ENCODE assay signal across 9 cellular contexts in genomic region chr7:17144313-17144712, GRCh38.
DNase-seq lines count a peak whose midpoint lies in the region; ATAC-seq and TF ChIP-seq lines count a peak whose summit lies in the region.
"Had no signal": no experiment of that assay in that cellular context is flagged by ENCODE, and none has a peak within 500 bp of the region (broad histone marks: within the 10 kb centered on the region; RNA-seq: fewer than 3 reads in every experiment).

No MANE protein-coding gene starts in this region.

- no peaks in the 10 kb centered on the region for H3K79me2 ChIP-seq in SK-N-SH (ENCODE audit: insufficient read depth)

- H3K4me1 Mint-ChIP-seq in activated naive CD8-positive, alpha-beta T cell (ENCODE audit: low read depth), result peaks cover 56% of the 10 kb centered on the region

- no peaks in the 10 kb centered on the region for H3K27me3 ChIP-seq in SK-N-SH (ENCODE audit: insufficient read depth)
- H3K27me3 ChIP-seq in SJCRH30, result no peaks in the 10 kb centered on the region

- TF ChIP-seq EP300 in SK-N-SH (IDR thresholded peaks at IDR 0.05; ENCODE audit: borderline replicate concordance in 1 of 2, low read depth in 1 of 2, low read length in 1 of 2), result peak in 1 of 2 experiments; percentile 28; a peak in 1 of 4 replicates

- WGBS in SK-N-SH (ENCODE audit: low lambda C conversion rate), result 8% methylated on average over 3 of the region's 3 CpGs

- H3K4me1 ChIP-seq in SK-N-SH (ENCODE audit: control insufficient read depth in 1 of 2, insufficient read depth in 2 of 2, low read depth in 1 of 2, low read length in 1 of 2), result peaks cover 0 to 16% of the 10 kb centered on the region in 2 experiments; a peak in 2 of 4 replicates
- H3K4me1 ChIP-seq in SJCRH30, result peaks cover 7% of the 10 kb centered on the region; the same call in 1 of the 2 replicates

- CTCF ChIA-PET in SK-N-SH (lab: Yijun Ruan, JAX) (no interaction called here), GM10248 (lab: Yijun Ruan, JAX) (interaction anchor here (0.9 to 1.7 kb wide), 6 partner anchors 9 to 158 kb away, joined by 3 to 6 read pairs (median 3); no protein-coding TSS in a partner anchor)

- H3K36me3 Mint-ChIP-seq in activated naive CD8-positive, alpha-beta T cell, result peaks cover 4% of the 10 kb centered on the region
- H3K36me3 Mint-ChIP-seq: brain had no signal

- DNase-seq in EL, result peak; percentile 87
- DNase-seq in SK-N-SH, result no peak
- peak; percentile 54 to 61 (median 54) for DNase-seq in stimulated activated CD4-positive, alpha-beta T cell treated with anti-CD3 and anti-CD28 coated beads, Interleukin-12 subunit alpha, Interleukin-12 subunit beta, amount 100 ng/mL, for 48 hours (ENCODE audit: low read depth in 2 of 3, low spot score in 1 of 3)
- no peak for DNase-seq in GM10248 (ENCODE audit: extremely low spot score)
- no peak for DNase-seq in SJCRH30

- TF ChIP-seq CTCF in SK-N-SH (IDR thresholded peaks at IDR 0.05), result no peak
- TF ChIP-seq CTCF in GM10248 (IDR thresholded peaks at IDR 0.05; ENCODE audit: control extremely low read depth, extremely low read depth, low read depth, missing control alignments), result no peak

- H3K4me3 Mint-ChIP-seq in activated naive CD8-positive, alpha-beta T cell, result peak overlapping the region; percentile 76
- H3K4me3 Mint-ChIP-seq: brain had no signal

- no peaks in the 10 kb centered on the region for H3K27me3 Mint-ChIP-seq in activated naive CD8-positive, alpha-beta T cell
- H3K27me3 Mint-ChIP-seq: brain had no signal

- peak overlapping the region; percentile 95 for H3K27ac Mint-ChIP-seq in activated naive CD8-positive, alpha-beta T cell
- H3K27ac Mint-ChIP-seq: brain had no signal

- no peak for ATAC-seq in GM19035 (IDR thresholded peaks at IDR 0.05; ENCODE audit: unreplicated experiment)
- ATAC-seq in HG03196 (IDR thresholded peaks at IDR 0.05; ENCODE audit: unreplicated experiment), result no peak

- no peak for TF ChIP-seq RAD21 in SK-N-SH (IDR thresholded peaks at IDR 0.05; ENCODE audit: low read length)

- H3K36me3 ChIP-seq in SK-N-SH (replicated peaks in 1 of 2; ENCODE audit: control insufficient read depth in 1 of 2, insufficient read depth in 2 of 2, low read length in 1 of 2) (no peaks in the 10 kb centered on the region), SJCRH30 (no peaks in the 10 kb centered on the region)

- H3K9me3 Mint-ChIP-seq in activated naive CD8-positive, alpha-beta T cell (ENCODE audit: low read depth), result no peaks in the 10 kb centered on the region
- H3K9me3 Mint-ChIP-seq: brain had no signal

- no peak overlapping the region for H3K9ac ChIP-seq in SK-N-SH

- H3K9me3 ChIP-seq in SK-N-SH (no peaks in the 10 kb centered on the region), SJCRH30 (replicated peaks) (no peaks in the 10 kb centered on the region)

- H2AFZ ChIP-seq in SK-N-SH (ENCODE audit: low read depth), result 0 out of 2 replicates have a peak overlapping the region, but pooled peaks have one; percentile 8

- peak overlapping the region; percentile 59 for H3K4me2 ChIP-seq in SK-N-SH

- POLR2A ChIA-PET in SK-N-SH (lab: Yijun Ruan, JAX), result no interaction called here
- POLR2A ChIA-PET in GM10248 (lab: Yijun Ruan, JAX), result no interaction called here

- peak overlapping the region in 1 of 2 experiments; percentile 31; a peak in 2 of 4 replicates for H3K27ac ChIP-seq in SK-N-SH (ENCODE audit: low read depth in 2 of 2, low read length in 1 of 2)
- no peak overlapping the region for H3K27ac ChIP-seq in SJCRH30

- H4K20me1 ChIP-seq in SK-N-SH (ENCODE audit: insufficient read depth), result no peaks in the 10 kb centered on the region

- no peaks in the 10 kb centered on the region for H3K9me2 ChIP-seq in SK-N-SH

- H3F3A ChIP-seq in SK-N-SH (replicated peaks; ENCODE audit: insufficient read depth), result peaks cover 2% of the 10 kb centered on the region

- H3K4me3 ChIP-seq in SK-N-SH (ENCODE audit: low read depth in 2 of 2, low read length in 1 of 2) (peak overlapping the region; percentile 7 to 25; a peak in 2 of 4 replicates), SJCRH30 (no peak overlapping the region)

TF ChIP-seq in SK-N-SH, 30 proteins besides CTCF, POLR2A, EP300 and RAD21:
- TF ChIP-seq SIN3A (IDR thresholded peaks at IDR 0.05; ENCODE audit: borderline replicate concordance, low read depth, low read length) (no peak), ELF1 (IDR thresholded peaks at IDR 0.05) (no peak), ZBTB33 (IDR thresholded peaks at IDR 0.05; ENCODE audit: borderline replicate concordance, low read depth) (no peak), JUND (IDR thresholded peaks at IDR 0.05) (peak; percentile 86), PBX3 (IDR thresholded peaks at IDR 0.05) (peak; percentile 32; the same call in 1 of the 2 replicates), USF1 (IDR thresholded peaks at IDR 0.05; ENCODE audit: borderline replicate concordance, low read depth) (no peak), TCF12 (IDR thresholded peaks at IDR 0.05) (peak; percentile 53), FOSL2 (IDR thresholded peaks at IDR 0.05; ENCODE audit: borderline replicate concordance, low read depth) (peak; percentile 83), MAX (IDR thresholded peaks at IDR 0.05; ENCODE audit: low read depth) (peak; percentile 70; the same call in 1 of the 2 replicates), NFIC (IDR thresholded peaks at IDR 0.05; ENCODE audit: borderline replicate concordance) (peak; percentile 33; the same call in 1 of the 2 replicates), EZH2phosphoT487 (IDR thresholded peaks at IDR 0.05; ENCODE audit: borderline replicate concordance, low read depth) (no peak), YY1 (IDR thresholded peaks at IDR 0.05; ENCODE audit: low read depth) (no peak), FOXM1 (IDR thresholded peaks at IDR 0.05; ENCODE audit: low read depth) (no peak)

Comparison
In these comparisons a context has a peak if more than half of its experiments do, and no peak if none do; other contexts are left out.
1. DNase-seq: peak in EL (single experiment) and stimulated activated CD4-positive, alpha-beta T cell treated with anti-CD3 and anti-CD28 coated beads, Interleukin-12 subunit alpha, Interleukin-12 subunit beta, amount 100 ng/mL, for 48 hours (3 of 3); none in SK-N-SH (single experiment), GM10248 (single experiment) and SJCRH30 (0 of 2).